ENCODE assay signal across 20 cellular contexts in genomic region chr13:67227131-67227983, GRCh38. TPM values are rescaled to one million over a fixed set of nuclear protein-coding genes. Genes with fewer than 3 reads are reported as not detected.
A peak's percentile ranks its signal among the peaks of the same experiment; 100 is the strongest.
DNase-seq lines count a peak whose midpoint lies in the region; ATAC-seq, FAIRE-seq and TF ChIP-seq lines count a peak whose summit lies in the region.
"Had no signal": no experiment of that assay in that cellular context is flagged by ENCODE, and none has a peak within 500 bp of the region (broad histone marks: within the 10 kb centered on the region; RNA-seq: fewer than 3 reads in every experiment).

No MANE protein-coding gene starts in this region.

- H3K4me1 Mint-ChIP-seq in stimulated activated memory B cell treated with anti-CD40 and anti-IgM and Interleukin-4, amounts not matched to agents 10 μg/mL and 1 μg/mL and 100 μg/mL, for 72 hours: peaks cover 17% of the 10 kb centered on the region

- FAIRE-seq in HTR-8/SVneo (lab: Jason Lieb, UNC) (no peak), pancreas (lab: Jason Lieb, UNC) (no peak)
- FAIRE-seq: GM12878 had no signal

- intact Hi-C loops in dorsolateral prefrontal cortex (cut with DNase I): loop anchor here (5.0 to 10.0 kb wide), 3 partner anchors 230 to 540 kb away; no protein-coding TSS in a partner anchor
- intact Hi-C loops in pancreas (cut with DNase I): loop anchor here in 1 of 3 donors (5.0 kb wide), 1 partner anchor 1575 kb away; no protein-coding TSS in a partner anchor

- no peaks in the 10 kb centered on the region for H3K27me3 Mint-ChIP-seq in stimulated activated memory B cell treated with anti-CD40 and anti-IgM and Interleukin-4, amounts not matched to agents 10 μg/mL and 1 μg/mL and 100 μg/mL, for 72 hours

- H3K27ac Mint-ChIP-seq in stimulated activated memory B cell treated with anti-CD40 and anti-IgM and Interleukin-4, amounts not matched to agents 10 μg/mL and 1 μg/mL and 100 μg/mL, for 72 hours: no peak overlapping the region
- H3K27ac Mint-ChIP-seq: memory B cell; natural killer cell; stimulated activated naive CD8-positive, alpha-beta T cell treated with anti-CD3 and anti-CD28 coated beads, Interleukin-15, amount 100 ng/mL, for 72 hours had no signal

- ATAC-seq in pancreas: no peak
- no peak for ATAC-seq in stimulated activated memory B cell treated with anti-CD40 and anti-IgM and Interleukin-4, amounts not matched to agents 10 μg/mL and 1 μg/mL and 100 μg/mL, for 72 hours
- ATAC-seq: GM12878; natural killer cell; stimulated activated naive CD8-positive, alpha-beta T cell treated with anti-CD3 and anti-CD28 coated beads, Interleukin-15, amount 100 ng/mL, for 72 hours had no signal

- WGBS in pancreas, 2 donors: 55 to 70% methylated on average over 12 of the region's 12 CpGs

- no peaks in the 10 kb centered on the region for H3K9me3 Mint-ChIP-seq in stimulated activated memory B cell treated with anti-CD40 and anti-IgM and Interleukin-4, amounts not matched to agents 10 μg/mL and 1 μg/mL and 100 μg/mL, for 72 hours
- H3K9me3 Mint-ChIP-seq: memory B cell; natural killer cell; stimulated activated naive CD8-positive, alpha-beta T cell treated with anti-CD3 and anti-CD28 coated beads, Interleukin-15, amount 100 ng/mL, for 72 hours had no signal

- no peaks in the 10 kb centered on the region for H3K36me3 Mint-ChIP-seq in stimulated activated memory B cell treated with anti-CD40 and anti-IgM and Interleukin-4, amounts not matched to agents 10 μg/mL and 1 μg/mL and 100 μg/mL, for 72 hours
- H3K36me3 Mint-ChIP-seq: memory B cell, natural killer cell had no signal

- DNase-seq in BE2C (no peak), NCI-H146 treated with DMSO at 0.1 percent for 48 hours (lab: John Stamatoyannopoulos, UW; ENCODE audit: unreplicated experiment) (peak; percentile 35), dorsolateral prefrontal cortex (peak in 1 of 10 donors; percentile 7), retina (peak; percentile 37), HTR-8/SVneo (ENCODE audit: insufficient read length, low spot score) (no peak), pancreas (no peak)
- DNase-seq: activated CD4-positive, CD25-positive, alpha-beta regulatory T cell treated with anti-CD3 and anti-CD28 coated beads, Interleukin-2, amount 50 U/mL, for 72 hours; AML-193; erythroblast; GDM1; HCEC 1CT; Karpas-422; natural killer cell; NCI-H1105 treated with DMSO at 0.1 percent for 48 hours; stimulated activated naive CD8-positive, alpha-beta T cell treated with anti-CD3 and anti-CD28 coated beads, Interleukin-15, amount 100 ng/mL, for 72 hours; T-helper 2 cell had no signal

- H3K4me3 ChIP-seq in BE2C (ENCODE audit: low read depth, low read length) (peak overlapping the region; percentile 96), dorsolateral prefrontal cortex (peak overlapping the region; percentile 53 to 97 (median 84)), pancreas (no peak overlapping the region)
- H3K4me3 ChIP-seq: GM12878 had no signal

- no peaks in the 10 kb centered on the region for H3K27me3 ChIP-seq in BE2C
- H3K27me3 ChIP-seq in dorsolateral prefrontal cortex: no peaks in the 10 kb centered on the region
- H3K27me3 ChIP-seq in pancreas: peaks cover 0 to 2% (median 0%) of the 10 kb centered on the region in 4 donors

- no peaks in the 10 kb centered on the region; the same call in 1 of the 2 replicates for H3K4me1 ChIP-seq in BE2C
- H3K4me1 ChIP-seq in pancreas: peaks cover 0 to 3% (median 0%) of the 10 kb centered on the region in 3 donors

- H3K36me3 ChIP-seq in BE2C: peaks cover 18% of the 10 kb centered on the region
- H3K36me3 ChIP-seq in pancreas: no peaks in the 10 kb centered on the region

- H3K9me3 ChIP-seq in BE2C (no peaks in the 10 kb centered on the region), pancreas (no peaks in the 10 kb centered on the region)

- H3K27ac ChIP-seq in dorsolateral prefrontal cortex: peak overlapping the region in 57 of 59 donors; percentile 49 to 99 (median 87)
- H3K27ac ChIP-seq in pancreas: no peak overlapping the region

- TF ChIP-seq CTCF in BE2C (IDR thresholded peaks at IDR 0.05; ENCODE audit: low read depth, low read length): no peak
- TF ChIP-seq CTCF in dorsolateral prefrontal cortex (IDR thresholded peaks at IDR 0.05 in 54 of 56, conservative IDR thresholded peaks at IDR 0.05 in 2 of 56; ENCODE audit: low read depth in 1 of 56, partially characterized antibody in 56 of 56): no peak
- no peak for TF ChIP-seq CTCF in pancreas (IDR thresholded peaks at IDR 0.05)

- H3K4me3 Mint-ChIP-seq in stimulated activated memory B cell treated with anti-CD40 and anti-IgM and Interleukin-4, amounts not matched to agents 10 μg/mL and 1 μg/mL and 100 μg/mL, for 72 hours: no peak overlapping the region
- H3K4me3 Mint-ChIP-seq: memory B cell; natural killer cell; stimulated activated naive CD8-positive, alpha-beta T cell treated with anti-CD3 and anti-CD28 coated beads, Interleukin-15, amount 100 ng/mL, for 72 hours had no signal

RNA-seq across cellular contexts. Expression of gene PCDH9, which starts 2.8 kb away (rescaled TPM):
- 14.7 TPM for polyA plus RNA-seq in BE2C (2012; ENCODE audit: insufficient read depth, insufficient read length, low read depth)
- total RNA-seq in dorsolateral prefrontal cortex: 100 to 1,000 TPM; 181 to 426 (median 260) TPM
- total RNA-seq in pancreas: 1 to 10 TPM; 1.1 to 3.8 (median 1.7) TPM
- polyA plus RNA-seq in pancreas: 1 to 10 TPM in 1 of 2 donors, under 1 TPM in 1; 0.46 to 1.2 TPM
- total RNA-seq: HT-29 had no signal

Comparison
In these comparisons a context has a peak if more than half of its experiments do, and no peak if none do; other contexts are left out.
1. DNase-seq: peak in NCI-H146 treated with DMSO at 0.1 percent for 48 hours (single experiment) and retina (single experiment); none in BE2C (single experiment), HTR-8/SVneo (single experiment) and pancreas (0 of 6).
2. H3K4me3 ChIP-seq: peak in BE2C (single experiment) and dorsolateral prefrontal cortex (59 of 59); none in pancreas (0 of 4).
3. H3K27ac ChIP-seq: peak in dorsolateral prefrontal cortex (57 of 59); none in pancreas (0 of 4).
4. RNA of gene PCDH9, which starts 2.8 kb away (total RNA-seq): 181 to 426 TPM in dorsolateral prefrontal cortex; 1.1 to 3.8 TPM in pancreas; every median in the first group is over 10 times any median in the second.